Comparison of ENCODE assay signal across 27 cellular contexts in genomic region chr15:50229336-50229735, GRCh38. TPM values are rescaled to one million over a fixed set of nuclear protein-coding genes. Genes with fewer than 3 reads are reported as not detected.
"Had no signal": no experiment of that assay in that cellular context is flagged by ENCODE, and none has a peak within 500 bp of the region (broad histone marks: within the 10 kb centered on the region; RNA-seq: fewer than 3 reads in every experiment).

No MANE protein-coding gene starts in this region.

- FAIRE-seq: frontal cortex, TTC549 had no signal

- H3K4me3 ChIP-seq: left lung, neural progenitor cell, spleen, upper lobe of right lung had no signal

- H3K27ac ChIP-seq: left lung, neural progenitor cell, spleen, upper lobe of right lung had no signal

- ATAC-seq: activated T-cell treated with anti-CD3 and anti-CD28 coated beads, Interleukin-2, amount 50 U/mL, for 4 hours; left lung; naive thymus-derived CD8-positive, alpha-beta T cell; stimulated activated naive CD8-positive, alpha-beta T cell treated with anti-CD3 and anti-CD28 coated beads, Interleukin-15, Interleukin-2, amounts not matched to agents 100 U/mL and 50 U/mL, for 24 hours; upper lobe of right lung; WTC11 had no signal

- DNase-seq: activated CD4-positive, alpha-beta T cell treated with anti-CD3 and anti-CD28 coated beads, Interleukin-2, amount 50 U/mL, for 4 hours; activated CD8-positive, alpha-beta memory T cell treated with anti-CD3 and anti-CD28 coated beads, Interleukin-2, amount 50 U/mL, for 48 hours; activated naive CD4-positive, alpha-beta T cell treated with anti-CD3 and anti-CD28 coated beads for 36 hours; activated T-cell treated with anti-CD3 and anti-CD28 coated beads, Interleukin-2, amount 50 U/mL, for 4 hours; anterior cingulate cortex; caudate nucleus; dermis blood vessel endothelial cell; effector CD8-positive, alpha-beta T cell; erythroblast; hippocampal formation; kidney glomerular epithelial cell; left lung; mammary epithelial cell; naive thymus-derived CD8-positive, alpha-beta T cell; retina; spleen; stimulated activated CD4-positive, alpha-beta T cell treated with anti-CD3 and anti-CD28 coated beads, Interleukin-4, amount 100 ng/mL, for 24 hours; stimulated activated naive CD8-positive, alpha-beta T cell treated with anti-CD3 and anti-CD28 coated beads, Interleukin-15, Interleukin-2, amounts not matched to agents 100 U/mL and 50 U/mL, for 24 hours; T-helper 1 cell; upper lobe of right lung had no signal

RNA-seq across cellular contexts. Expression of gene HDC, which starts 36.2 kb away (rescaled TPM):
- total RNA-seq: dermis blood vessel endothelial cell; mammary epithelial cell; mesothelial cell of epicardium; naive thymus-derived CD8-positive, alpha-beta T cell; osteocyte; progenitor cell of endocrine pancreas; WTC11 had no signal

RNA-seq across cellular contexts. Expression of gene SLC27A2, which starts 47.3 kb away (rescaled TPM):
- total RNA-seq: osteocyte had no signal
